Comparison of ENCODE assay signal across 1 cellular context in the genomic region with DNA sequence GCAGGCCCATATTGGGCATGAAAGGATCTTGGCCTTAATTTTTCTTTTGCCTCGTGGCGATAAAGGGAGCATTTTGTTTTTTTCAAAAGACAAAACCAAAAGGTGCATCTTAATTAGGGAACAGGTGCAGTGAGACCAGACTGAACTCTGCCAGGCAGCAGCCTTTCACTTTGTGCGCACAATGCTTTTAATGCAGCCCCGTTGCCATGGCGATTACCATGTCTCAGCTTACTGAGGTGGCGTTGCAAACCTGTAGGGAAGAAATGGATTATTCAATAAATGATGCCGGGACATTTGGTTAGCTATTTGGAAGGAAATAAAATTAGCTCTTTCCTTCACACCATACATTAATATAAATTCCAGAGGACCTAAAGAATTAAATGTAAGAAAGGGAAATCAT.
TF ChIP-seq lines count a peak whose summit lies in the region.

No MANE protein-coding gene starts in this region.

TF ChIP-seq in GM23338, 12 proteins besides CTCF, POLR2A, EP300 and RAD21 (continued from another document):
- TF ChIP-seq, protein P1, sequence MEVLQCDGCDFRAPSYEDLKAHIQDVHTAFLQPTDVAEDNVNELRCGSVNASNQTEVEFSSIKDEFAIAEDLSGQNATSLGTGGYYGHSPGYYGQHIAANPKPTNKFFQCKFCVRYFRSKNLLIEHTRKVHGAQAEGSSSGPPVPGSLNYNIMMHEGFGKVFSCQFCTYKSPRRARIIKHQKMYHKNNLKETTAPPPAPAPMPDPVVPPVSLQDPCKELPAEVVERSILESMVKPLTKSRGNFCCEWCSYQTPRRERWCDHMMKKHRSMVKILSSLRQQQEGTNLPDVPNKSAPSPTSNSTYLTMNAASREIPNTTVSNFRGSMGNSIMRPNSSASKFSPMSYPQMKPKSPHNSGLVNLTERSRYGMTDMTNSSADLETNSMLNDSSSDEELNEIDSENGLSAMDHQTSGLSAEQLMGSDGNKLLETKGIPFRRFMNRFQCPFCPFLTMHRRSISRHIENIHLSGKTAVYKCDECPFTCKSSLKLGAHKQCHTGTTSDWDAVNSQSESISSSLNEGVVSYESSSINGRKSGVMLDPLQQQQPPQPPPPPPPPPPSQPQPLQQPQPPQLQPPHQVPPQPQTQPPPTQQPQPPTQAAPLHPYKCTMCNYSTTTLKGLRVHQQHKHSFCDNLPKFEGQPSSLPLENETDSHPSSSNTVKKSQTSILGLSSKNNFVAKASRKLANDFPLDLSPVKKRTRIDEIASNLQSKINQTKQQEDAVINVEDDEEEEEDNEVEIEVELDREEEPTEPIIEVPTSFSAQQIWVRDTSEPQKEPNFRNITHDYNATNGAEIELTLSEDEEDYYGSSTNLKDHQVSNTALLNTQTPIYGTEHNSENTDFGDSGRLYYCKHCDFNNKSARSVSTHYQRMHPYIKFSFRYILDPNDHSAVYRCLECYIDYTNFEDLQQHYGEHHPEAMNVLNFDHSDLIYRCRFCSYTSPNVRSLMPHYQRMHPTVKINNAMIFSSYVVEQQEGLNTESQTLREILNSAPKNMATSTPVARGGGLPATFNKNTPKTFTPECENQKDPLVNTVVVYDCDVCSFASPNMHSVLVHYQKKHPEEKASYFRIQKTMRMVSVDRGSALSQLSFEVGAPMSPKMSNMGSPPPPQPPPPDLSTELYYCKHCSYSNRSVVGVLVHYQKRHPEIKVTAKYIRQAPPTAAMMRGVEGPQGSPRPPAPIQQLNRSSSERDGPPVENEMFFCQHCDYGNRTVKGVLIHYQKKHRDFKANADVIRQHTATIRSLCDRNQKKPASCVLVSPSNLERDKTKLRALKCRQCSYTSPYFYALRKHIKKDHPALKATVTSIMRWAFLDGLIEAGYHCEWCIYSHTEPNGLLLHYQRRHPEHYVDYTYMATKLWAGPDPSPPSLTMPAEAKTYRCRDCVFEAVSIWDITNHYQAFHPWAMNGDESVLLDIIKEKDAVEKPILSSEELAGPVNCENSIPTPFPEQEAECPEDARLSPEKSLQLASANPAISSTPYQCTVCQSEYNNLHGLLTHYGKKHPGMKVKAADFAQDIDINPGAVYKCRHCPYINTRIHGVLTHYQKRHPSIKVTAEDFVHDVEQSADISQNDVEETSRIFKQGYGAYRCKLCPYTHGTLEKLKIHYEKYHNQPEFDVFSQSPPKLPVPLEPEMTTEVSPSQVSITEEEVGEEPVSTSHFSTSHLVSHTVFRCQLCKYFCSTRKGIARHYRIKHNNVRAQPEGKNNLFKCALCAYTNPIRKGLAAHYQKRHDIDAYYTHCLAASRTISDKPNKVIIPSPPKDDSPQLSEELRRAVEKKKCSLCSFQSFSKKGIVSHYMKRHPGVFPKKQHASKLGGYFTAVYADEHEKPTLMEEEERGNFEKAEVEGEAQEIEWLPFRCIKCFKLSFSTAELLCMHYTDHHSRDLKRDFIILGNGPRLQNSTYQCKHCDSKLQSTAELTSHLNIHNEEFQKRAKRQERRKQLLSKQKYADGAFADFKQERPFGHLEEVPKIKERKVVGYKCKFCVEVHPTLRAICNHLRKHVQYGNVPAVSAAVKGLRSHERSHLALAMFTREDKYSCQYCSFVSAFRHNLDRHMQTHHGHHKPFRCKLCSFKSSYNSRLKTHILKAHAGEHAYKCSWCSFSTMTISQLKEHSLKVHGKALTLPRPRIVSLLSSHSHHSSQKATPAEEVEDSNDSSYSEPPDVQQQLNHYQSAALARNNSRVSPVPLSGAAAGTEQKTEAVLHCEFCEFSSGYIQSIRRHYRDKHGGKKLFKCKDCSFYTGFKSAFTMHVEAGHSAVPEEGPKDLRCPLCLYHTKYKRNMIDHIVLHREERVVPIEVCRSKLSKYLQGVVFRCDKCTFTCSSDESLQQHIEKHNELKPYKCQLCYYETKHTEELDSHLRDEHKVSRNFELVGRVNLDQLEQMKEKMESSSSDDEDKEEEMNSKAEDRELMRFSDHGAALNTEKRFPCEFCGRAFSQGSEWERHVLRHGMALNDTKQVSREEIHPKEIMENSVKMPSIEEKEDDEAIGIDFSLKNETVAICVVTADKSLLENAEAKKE (CRISPR knock-in tag; IDR thresholded peaks at IDR 0.05) = no peak
- TF ChIP-seq ZNF331 (CRISPR knock-in tag; IDR thresholded peaks at IDR 0.05; ENCODE audit: low read depth) = no peak
TF ChIP-seq in GM23338: peak in this region for 0.
